ENCODE assay signal across 23 cellular contexts in genomic region chr7:134478707-134479106, GRCh38. TPM values are rescaled to one million over a fixed set of nuclear protein-coding genes. Genes with fewer than 3 reads are reported as not detected.
DNase-seq lines count a peak whose midpoint lies in the region; ATAC-seq and TF ChIP-seq lines count a peak whose summit lies in the region.
"Had no signal": no experiment of that assay in that cellular context is flagged by ENCODE, and none has a peak within 500 bp of the region (broad histone marks: within the 10 kb centered on the region; RNA-seq: fewer than 3 reads in every experiment).

No MANE protein-coding gene starts in this region.

- no peak overlapping the region for H3K9ac ChIP-seq in Loucy (ENCODE audit: low read depth, low read length, poor library complexity, severe bottlenecking)

- no peak overlapping the region for H3K4me3 Mint-ChIP-seq in chondrocyte (ENCODE audit: unreplicated experiment)
- H3K4me3 Mint-ChIP-seq: activated CD8-positive, alpha-beta T cell treated with anti-CD3 and anti-CD28 coated beads for 36 hours; activated naive CD8-positive, alpha-beta T cell treated with anti-CD3 and anti-CD28 coated beads, Interleukin-2, amount 50 U/mL, for 24 hours; B cell; central memory CD8-positive, alpha-beta T cell had no signal

- no peaks in the 10 kb centered on the region for H4K20me1 ChIP-seq in Loucy (ENCODE audit: insufficient read depth, low read length, poor library complexity, severe bottlenecking)

- no peaks in the 10 kb centered on the region for H3K27me3 Mint-ChIP-seq in chondrocyte (ENCODE audit: low read depth)

- H3F3A ChIP-seq in Loucy (ENCODE audit: low read depth) = no peaks in the 10 kb centered on the region

- H3K9me2 ChIP-seq in Loucy (replicated peaks; ENCODE audit: low read depth, low read length) = no peaks in the 10 kb centered on the region

- no peak overlapping the region for H3K4me2 ChIP-seq in Loucy (ENCODE audit: low read depth, low read length, poor library complexity, severe bottlenecking)

- H3K36me3 ChIP-seq in Loucy (ENCODE audit: insufficient read depth, low read length) = no peaks in the 10 kb centered on the region
- H3K36me3 ChIP-seq: left lung, ovary had no signal

- H3K4me3 ChIP-seq in AG10803 (ENCODE audit: low read length) (no peak overlapping the region), Loucy (ENCODE audit: low read length, poor library complexity, severe bottlenecking) (no peak overlapping the region)
- H3K4me3 ChIP-seq: GM12878, left lung, ovary had no signal

- no peak for ATAC-seq in HG02571 (IDR thresholded peaks at IDR 0.05; ENCODE audit: unreplicated experiment)
- ATAC-seq in stimulated activated naive CD8-positive, alpha-beta T cell treated with anti-CD3 and anti-CD28 coated beads, Interleukin-15, Interleukin-2, amounts not matched to agents 100 U/mL and 50 U/mL, for 24 hours = no peak
- ATAC-seq: activated CD8-positive, alpha-beta T cell treated with anti-CD3 and anti-CD28 coated beads for 36 hours; activated naive CD8-positive, alpha-beta T cell treated with anti-CD3 and anti-CD28 coated beads, Interleukin-2, amount 50 U/mL, for 24 hours; GM12878; left lung had no signal

- H2AFZ ChIP-seq in Loucy (ENCODE audit: low read length) = no peak overlapping the region

- TF ChIP-seq CTCF in AG10803 (conservative IDR thresholded peaks at IDR 0.05; ENCODE audit: low read length) (peak; percentile 48), Loucy (conservative IDR thresholded peaks at IDR 0.05; ENCODE audit: low read length) (peak; percentile 34; the same call in 1 of the 2 replicates), chondrocyte (IDR thresholded peaks at IDR 0.05) (peak; percentile 40)

- H3K9me3 ChIP-seq in Loucy (ENCODE audit: insufficient read depth, low read depth, low read length) = no peaks in the 10 kb centered on the region
- H3K9me3 ChIP-seq: left lung, ovary had no signal

- H3K4me1 Mint-ChIP-seq in chondrocyte (ENCODE audit: low read depth) = peaks cover 21% of the 10 kb centered on the region
- H3K4me1 Mint-ChIP-seq: activated naive CD8-positive, alpha-beta T cell treated with anti-CD3 and anti-CD28 coated beads, Interleukin-2, amount 50 U/mL, for 24 hours; B cell; central memory CD8-positive, alpha-beta T cell had no signal

- no peaks in the 10 kb centered on the region for H3K36me3 Mint-ChIP-seq in chondrocyte (ENCODE audit: low read depth)

- no peaks in the 10 kb centered on the region for H3K4me1 ChIP-seq in Loucy (ENCODE audit: insufficient read depth, low read length, poor library complexity, severe bottlenecking)

- no peaks in the 10 kb centered on the region for H3K27me3 ChIP-seq in Loucy (ENCODE audit: insufficient read depth, low read length, poor library complexity, severe bottlenecking)
- H3K27me3 ChIP-seq: left lung, ovary had no signal

- no peaks in the 10 kb centered on the region for H3K79me2 ChIP-seq in Loucy (ENCODE audit: insufficient read depth, low read length)

- H3K9me3 Mint-ChIP-seq in chondrocyte (ENCODE audit: low read depth) = peaks cover 8% of the 10 kb centered on the region
- H3K9me3 Mint-ChIP-seq: activated CD8-positive, alpha-beta T cell treated with anti-CD3 and anti-CD28 coated beads for 36 hours; activated naive CD8-positive, alpha-beta T cell treated with anti-CD3 and anti-CD28 coated beads, Interleukin-2, amount 50 U/mL, for 24 hours; central memory CD8-positive, alpha-beta T cell had no signal

- no peak overlapping the region for H3K27ac Mint-ChIP-seq in chondrocyte (ENCODE audit: unreplicated experiment)
- H3K27ac Mint-ChIP-seq: activated CD8-positive, alpha-beta T cell treated with anti-CD3 and anti-CD28 coated beads for 36 hours; activated naive CD8-positive, alpha-beta T cell treated with anti-CD3 and anti-CD28 coated beads, Interleukin-2, amount 50 U/mL, for 24 hours; B cell had no signal

- no peak for DNase-seq in AG10803 (ENCODE audit: low read depth)
- DNase-seq in chondrocyte (ENCODE audit: low spot score) = no peak
- DNase-seq in lung microvascular endothelial cell (ENCODE audit: low read depth in 2 of 2) = peak; percentile 8 to 38
- DNase-seq in NCI-H1092 treated with DMSO at 0.1 percent for 48 hours (lab: John Stamatoyannopoulos, UW) = no peak
- DNase-seq in stimulated activated naive CD8-positive, alpha-beta T cell treated with anti-CD3 and anti-CD28 coated beads, Interleukin-15, Interleukin-2, amounts not matched to agents 100 U/mL and 50 U/mL, for 24 hours = no peak
- no peak for DNase-seq in NCI-H524 (lab: John Stamatoyannopoulos, UW)
- DNase-seq: activated CD8-positive, alpha-beta T cell treated with anti-CD3 and anti-CD28 coated beads for 36 hours; activated naive CD8-positive, alpha-beta T cell treated with anti-CD3 and anti-CD28 coated beads, Interleukin-2, amount 50 U/mL, for 24 hours; Calu3; left lung; NCI-H1092; NCI-H2171; NCI-H774; ovary; stimulated activated CD4-positive, alpha-beta T cell treated with anti-CD3 and anti-CD28 coated beads, Interleukin-2, amount 100 ng/mL, for 48 hours had no signal

RNA-seq across cellular contexts. Expression of gene AKR1B1, which starts 19.8 kb away (rescaled TPM):
- total RNA-seq in chondrocyte (49.3 to 67.7 TPM (median 52.8 TPM) in 3 replicates), lung microvascular endothelial cell (12.3 and 50.6 TPM in 2 replicates)

RNA-seq across cellular contexts. Expression of gene AKR1B10, which starts 48.7 kb away (rescaled TPM):
- total RNA-seq in chondrocyte (not detected in 3 replicates), lung microvascular endothelial cell (not detected in 2 replicates)
- total RNA-seq: activated CD8-positive, alpha-beta T cell treated with anti-CD3 and anti-CD28 coated beads for 36 hours; B cell; G401; glomerular endothelial cell; GM12878; left lung; T-helper 1 cell treated with Interleukin-12 subunit alpha and Interleukin-12 subunit beta and Interleukin-4 antibody, amounts not matched to agents 30 ng/mL and 1 ng/mL, for 36 hours had no signal

Comparison
In these comparisons a context has a peak if more than half of its experiments do, and no peak if none do; other contexts are left out.
1. DNase-seq: peak in lung microvascular endothelial cell (2 of 2); none in AG10803 (single experiment), chondrocyte (single experiment), NCI-H1092 treated with DMSO at 0.1 percent for 48 hours (single experiment), stimulated activated naive CD8-positive, alpha-beta T cell treated with anti-CD3 and anti-CD28 coated beads, Interleukin-15, Interleukin-2, amounts not matched to agents 100 U/mL and 50 U/mL, for 24 hours (single experiment) and NCI-H524 (0 of 2).
2. Peak in every context shown above with its lines, with median percentiles within 50 percentile points of each other: CTCF ChIP-seq.